ENCODE assay signal across 1 cellular context in the genomic region with DNA sequence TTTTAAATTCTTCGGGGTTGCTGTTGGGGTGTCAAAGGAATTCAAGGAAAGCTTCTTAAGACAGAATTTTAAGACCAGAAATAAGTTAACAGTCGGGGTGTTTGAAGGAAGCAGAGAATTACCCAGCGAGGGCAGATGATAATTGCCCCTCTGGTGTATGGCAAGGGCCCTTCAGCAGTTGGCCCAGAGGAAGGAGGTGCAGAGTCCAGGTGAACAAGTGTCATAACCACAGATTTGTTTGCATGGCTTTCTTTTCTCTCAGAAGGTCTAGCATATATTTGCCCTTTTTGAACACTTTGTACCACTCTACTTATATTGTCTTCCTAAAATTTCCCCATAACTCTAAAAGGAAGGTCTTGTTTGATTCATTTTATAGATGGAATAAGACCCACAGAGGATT.
TF ChIP-seq lines count a peak whose summit lies in the region.

No MANE protein-coding gene starts in this region.

TF ChIP-seq in H1, 55 proteins besides CTCF, POLR2A, EP300 and RAD21:
- TF ChIP-seq CHD2 (IDR thresholded peaks at IDR 0.05; ENCODE audit: low read length) (no peak), TBP (IDR thresholded peaks at IDR 0.05; ENCODE audit: low read depth, low read length) (no peak), RNF2 (IDR thresholded peaks at IDR 0.05; ENCODE audit: borderline replicate concordance, low read depth, low read length, missing control alignments, poor library complexity, severe bottlenecking) (no peak), JUN (IDR thresholded peaks at IDR 0.05; ENCODE audit: low read depth, low read length) (no peak), BCL11A (IDR thresholded peaks at IDR 0.05; ENCODE audit: low read depth in 2 of 2, low read length in 2 of 2) (no peak), CREB1 (IDR thresholded peaks at IDR 0.05) (no peak), SUZ12 (IDR thresholded peaks at IDR 0.05; ENCODE audit: low read length) (no peak), NANOG (IDR thresholded peaks at IDR 0.05; ENCODE audit: insufficient read depth, low read depth, low read length, poor library complexity, severe bottlenecking) (no peak), RXRA (IDR thresholded peaks at IDR 0.05; ENCODE audit: insufficient read depth, low read depth, low read length) (no peak)
- TF ChIP-seq, protein P1, sequence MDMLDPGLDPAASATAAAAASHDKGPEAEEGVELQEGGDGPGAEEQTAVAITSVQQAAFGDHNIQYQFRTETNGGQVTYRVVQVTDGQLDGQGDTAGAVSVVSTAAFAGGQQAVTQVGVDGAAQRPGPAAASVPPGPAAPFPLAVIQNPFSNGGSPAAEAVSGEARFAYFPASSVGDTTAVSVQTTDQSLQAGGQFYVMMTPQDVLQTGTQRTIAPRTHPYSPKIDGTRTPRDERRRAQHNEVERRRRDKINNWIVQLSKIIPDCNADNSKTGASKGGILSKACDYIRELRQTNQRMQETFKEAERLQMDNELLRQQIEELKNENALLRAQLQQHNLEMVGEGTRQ (IDR thresholded peaks at IDR 0.05; ENCODE audit: low read length) = no peak
- TF ChIP-seq, protein P2, sequence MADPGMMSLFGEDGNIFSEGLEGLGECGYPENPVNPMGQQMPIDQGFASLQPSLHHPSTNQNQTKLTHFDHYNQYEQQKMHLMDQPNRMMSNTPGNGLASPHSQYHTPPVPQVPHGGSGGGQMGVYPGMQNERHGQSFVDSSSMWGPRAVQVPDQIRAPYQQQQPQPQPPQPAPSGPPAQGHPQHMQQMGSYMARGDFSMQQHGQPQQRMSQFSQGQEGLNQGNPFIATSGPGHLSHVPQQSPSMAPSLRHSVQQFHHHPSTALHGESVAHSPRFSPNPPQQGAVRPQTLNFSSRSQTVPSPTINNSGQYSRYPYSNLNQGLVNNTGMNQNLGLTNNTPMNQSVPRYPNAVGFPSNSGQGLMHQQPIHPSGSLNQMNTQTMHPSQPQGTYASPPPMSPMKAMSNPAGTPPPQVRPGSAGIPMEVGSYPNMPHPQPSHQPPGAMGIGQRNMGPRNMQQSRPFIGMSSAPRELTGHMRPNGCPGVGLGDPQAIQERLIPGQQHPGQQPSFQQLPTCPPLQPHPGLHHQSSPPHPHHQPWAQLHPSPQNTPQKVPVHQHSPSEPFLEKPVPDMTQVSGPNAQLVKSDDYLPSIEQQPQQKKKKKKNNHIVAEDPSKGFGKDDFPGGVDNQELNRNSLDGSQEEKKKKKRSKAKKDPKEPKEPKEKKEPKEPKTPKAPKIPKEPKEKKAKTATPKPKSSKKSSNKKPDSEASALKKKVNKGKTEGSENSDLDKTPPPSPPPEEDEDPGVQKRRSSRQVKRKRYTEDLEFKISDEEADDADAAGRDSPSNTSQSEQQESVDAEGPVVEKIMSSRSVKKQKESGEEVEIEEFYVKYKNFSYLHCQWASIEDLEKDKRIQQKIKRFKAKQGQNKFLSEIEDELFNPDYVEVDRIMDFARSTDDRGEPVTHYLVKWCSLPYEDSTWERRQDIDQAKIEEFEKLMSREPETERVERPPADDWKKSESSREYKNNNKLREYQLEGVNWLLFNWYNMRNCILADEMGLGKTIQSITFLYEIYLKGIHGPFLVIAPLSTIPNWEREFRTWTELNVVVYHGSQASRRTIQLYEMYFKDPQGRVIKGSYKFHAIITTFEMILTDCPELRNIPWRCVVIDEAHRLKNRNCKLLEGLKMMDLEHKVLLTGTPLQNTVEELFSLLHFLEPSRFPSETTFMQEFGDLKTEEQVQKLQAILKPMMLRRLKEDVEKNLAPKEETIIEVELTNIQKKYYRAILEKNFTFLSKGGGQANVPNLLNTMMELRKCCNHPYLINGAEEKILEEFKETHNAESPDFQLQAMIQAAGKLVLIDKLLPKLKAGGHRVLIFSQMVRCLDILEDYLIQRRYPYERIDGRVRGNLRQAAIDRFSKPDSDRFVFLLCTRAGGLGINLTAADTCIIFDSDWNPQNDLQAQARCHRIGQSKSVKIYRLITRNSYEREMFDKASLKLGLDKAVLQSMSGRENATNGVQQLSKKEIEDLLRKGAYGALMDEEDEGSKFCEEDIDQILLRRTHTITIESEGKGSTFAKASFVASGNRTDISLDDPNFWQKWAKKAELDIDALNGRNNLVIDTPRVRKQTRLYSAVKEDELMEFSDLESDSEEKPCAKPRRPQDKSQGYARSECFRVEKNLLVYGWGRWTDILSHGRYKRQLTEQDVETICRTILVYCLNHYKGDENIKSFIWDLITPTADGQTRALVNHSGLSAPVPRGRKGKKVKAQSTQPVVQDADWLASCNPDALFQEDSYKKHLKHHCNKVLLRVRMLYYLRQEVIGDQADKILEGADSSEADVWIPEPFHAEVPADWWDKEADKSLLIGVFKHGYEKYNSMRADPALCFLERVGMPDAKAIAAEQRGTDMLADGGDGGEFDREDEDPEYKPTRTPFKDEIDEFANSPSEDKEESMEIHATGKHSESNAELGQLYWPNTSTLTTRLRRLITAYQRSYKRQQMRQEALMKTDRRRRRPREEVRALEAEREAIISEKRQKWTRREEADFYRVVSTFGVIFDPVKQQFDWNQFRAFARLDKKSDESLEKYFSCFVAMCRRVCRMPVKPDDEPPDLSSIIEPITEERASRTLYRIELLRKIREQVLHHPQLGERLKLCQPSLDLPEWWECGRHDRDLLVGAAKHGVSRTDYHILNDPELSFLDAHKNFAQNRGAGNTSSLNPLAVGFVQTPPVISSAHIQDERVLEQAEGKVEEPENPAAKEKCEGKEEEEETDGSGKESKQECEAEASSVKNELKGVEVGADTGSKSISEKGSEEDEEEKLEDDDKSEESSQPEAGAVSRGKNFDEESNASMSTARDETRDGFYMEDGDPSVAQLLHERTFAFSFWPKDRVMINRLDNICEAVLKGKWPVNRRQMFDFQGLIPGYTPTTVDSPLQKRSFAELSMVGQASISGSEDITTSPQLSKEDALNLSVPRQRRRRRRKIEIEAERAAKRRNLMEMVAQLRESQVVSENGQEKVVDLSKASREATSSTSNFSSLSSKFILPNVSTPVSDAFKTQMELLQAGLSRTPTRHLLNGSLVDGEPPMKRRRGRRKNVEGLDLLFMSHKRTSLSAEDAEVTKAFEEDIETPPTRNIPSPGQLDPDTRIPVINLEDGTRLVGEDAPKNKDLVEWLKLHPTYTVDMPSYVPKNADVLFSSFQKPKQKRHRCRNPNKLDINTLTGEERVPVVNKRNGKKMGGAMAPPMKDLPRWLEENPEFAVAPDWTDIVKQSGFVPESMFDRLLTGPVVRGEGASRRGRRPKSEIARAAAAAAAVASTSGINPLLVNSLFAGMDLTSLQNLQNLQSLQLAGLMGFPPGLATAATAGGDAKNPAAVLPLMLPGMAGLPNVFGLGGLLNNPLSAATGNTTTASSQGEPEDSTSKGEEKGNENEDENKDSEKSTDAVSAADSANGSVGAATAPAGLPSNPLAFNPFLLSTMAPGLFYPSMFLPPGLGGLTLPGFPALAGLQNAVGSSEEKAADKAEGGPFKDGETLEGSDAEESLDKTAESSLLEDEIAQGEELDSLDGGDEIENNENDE (IDR thresholded peaks at IDR 0.05; ENCODE audit: insufficient replicate concordance, low read length) = no peak
